In the genomic region with DNA sequence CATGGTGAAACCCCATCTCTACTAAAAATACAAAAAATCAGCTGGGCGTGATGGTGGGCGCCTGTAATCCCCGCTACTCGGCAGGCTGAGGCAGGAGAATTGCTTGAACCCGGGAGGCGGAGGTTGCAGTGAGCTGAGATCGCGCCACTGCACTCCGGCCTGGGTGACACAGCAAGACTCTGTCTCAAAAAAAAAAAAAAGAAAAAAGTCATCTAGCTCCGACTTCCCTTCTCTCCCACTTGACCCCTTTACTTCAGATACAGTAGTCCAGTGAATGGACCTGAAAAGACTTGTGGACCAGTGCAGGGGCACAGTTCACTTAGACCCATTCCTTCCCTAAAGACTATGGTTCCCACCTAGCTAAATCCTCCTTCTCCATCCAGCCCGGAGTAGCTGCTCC, we compare ENCODE assay signal across 11 cellular contexts. TPM values are rescaled to one million over a fixed set of nuclear protein-coding genes. Genes with fewer than 3 reads are reported as not detected.
A peak's percentile ranks its signal among the peaks of the same experiment; 100 is the strongest.
DNase-seq lines count a peak whose midpoint lies in the region; ATAC-seq, FAIRE-seq and TF ChIP-seq lines count a peak whose summit lies in the region.
"Not testable (repeated sequence)": the region's sequence is repeated elsewhere in the genome, so short reads cannot be mapped to it uniquely, and the experiment has no call there.
"Had no signal": no experiment of that assay in that cellular context is flagged by ENCODE, and none has a peak within 500 bp of the region (broad histone marks: within the 10 kb centered on the region; RNA-seq: fewer than 3 reads in every experiment).

No MANE protein-coding gene starts in this region.

- CTCF ChIA-PET in K562 (lab: Yijun Ruan, JAX; ENCODE audit: low intra/inter-chr PET ratio) = not testable (repeated sequence)

- not testable (repeated sequence) for TF ChIP-seq RAD21 in K562 (CRISPR knock-in tag; conservative IDR thresholded peaks at IDR 0.05 in 1 of 2, IDR thresholded peaks at IDR 0.05 in 1 of 2)

- not testable (repeated sequence) for H3K79me1 ChIP-seq in H9 (ENCODE audit: insufficient read depth, low read depth, low read length, poor library complexity, severe bottlenecking)

- H2BK120ac ChIP-seq in H9 (ENCODE audit: low read depth, low read length, poor library complexity, severe bottlenecking) = not testable (repeated sequence)

- peak overlapping the region; percentile 7; the same call in 1 of the 2 replicates for H3K4me3 ChIP-seq in WERI-Rb-1 (ENCODE audit: low read depth, low read length)
- not testable (repeated sequence) for H3K4me3 ChIP-seq in K562, neural progenitor cell

- TF ChIP-seq POLR2A in K562 (conservative IDR thresholded peaks at IDR 0.05) = not testable (repeated sequence)

- H4K8ac ChIP-seq in H9 (replicated peaks; ENCODE audit: insufficient read length, low read depth, low read length) = not testable (repeated sequence)

- H3K9me3 Mint-ChIP-seq in H9; glutamatergic neuron (ENCODE audit: unreplicated experiment); neural progenitor cell; type B pancreatic cell: not testable (repeated sequence)

- peaks cover 6 to 19% (median 7%) of the 10 kb centered on the region in 3 experiments; a peak in 5 of 7 replicates for H3K36me3 Mint-ChIP-seq in H9 (ENCODE audit: insufficient read depth in 1 of 3, low read depth in 3 of 3)
- not testable (repeated sequence) for H3K36me3 Mint-ChIP-seq in glutamatergic neuron (ENCODE audit: unreplicated experiment); type B pancreatic cell
- H3K36me3 Mint-ChIP-seq in neural progenitor cell = peaks cover 19% of the 10 kb centered on the region

- not testable (repeated sequence) for H4K91ac ChIP-seq in H9 (ENCODE audit: insufficient read length, low read depth, low read length)

- not testable (repeated sequence) for H3T11ph ChIP-seq in H9 (ENCODE audit: low read length)

- not testable (repeated sequence) for H3K4me2 ChIP-seq in H9 (ENCODE audit: insufficient read depth, insufficient read length, low read length); neural progenitor cell
- peak overlapping the region; percentile 81 for H3K4me2 ChIP-seq in K562 (ENCODE audit: insufficient read depth, low read length)

- POLR2A ChIA-PET in K562 (lab: Yijun Ruan, JAX) = interaction anchor here (1.0 to 2.9 kb wide), 4 partner anchors 8 to 209 kb away, joined by 3 to 9 read pairs (median 5); partner anchors contain the start of gene GTF2A1

- not testable (repeated sequence) for H3K27me3 ChIP-seq in H9 (ENCODE audit: insufficient read depth, low read length); WERI-Rb-1 (ENCODE audit: insufficient read depth, low read depth, severe bottlenecking); K562 (ENCODE audit: control insufficient read depth in 2 of 2, insufficient read depth in 2 of 2, low read length in 2 of 2); neural progenitor cell

- WGBS in H9 (ENCODE audit: extremely low coverage, insufficient read length, low lambda C conversion rate) = no CpG with 5 or more reads among the region's 11 CpGs
- 9% methylated on average over 6 of the region's 11 CpGs for WGBS in K562 (ENCODE audit: insufficient coverage, low coverage, missing lambda C conversion rate)

- not testable (repeated sequence) for H2BK5ac ChIP-seq in H9 (ENCODE audit: insufficient read length, low read length)

- H3K4me1 ChIP-seq in H9 (ENCODE audit: insufficient read depth, low read length) = peaks cover 14% of the 10 kb centered on the region; the same call in 1 of the 2 replicates
- peaks cover 23 to 71% of the 10 kb centered on the region in 2 experiments for H3K4me1 ChIP-seq in K562 (replicated peaks in 1 of 2; ENCODE audit: control insufficient read depth in 2 of 2, insufficient read depth in 2 of 2, low read length in 2 of 2)
- peaks cover 24% of the 10 kb centered on the region for H3K4me1 ChIP-seq in neural progenitor cell

- H2BK20ac ChIP-seq in H9 (ENCODE audit: low read depth, low read length, poor library complexity, severe bottlenecking) = not testable (repeated sequence)

- H3K27me3 Mint-ChIP-seq in H9 (ENCODE audit: low read depth); glutamatergic neuron (ENCODE audit: unreplicated experiment); neural progenitor cell (ENCODE audit: insufficient read depth, low read depth): not testable (repeated sequence)
- peaks cover 13% of the 10 kb centered on the region for H3K27me3 Mint-ChIP-seq in type B pancreatic cell

- not testable (repeated sequence) for H4K5ac ChIP-seq in H9 (ENCODE audit: insufficient read length, low read depth, low read length)

- peak; percentile 17 for ATAC-seq in K562

- not testable (repeated sequence) for H2AFZ ChIP-seq in H9 (ENCODE audit: low read length); neural progenitor cell (replicated peaks)
- peak overlapping the region; percentile 59; the same call in 1 of the 2 replicates for H2AFZ ChIP-seq in K562 (ENCODE audit: low read depth, low read length)

- H3K79me2 ChIP-seq in H9 (ENCODE audit: insufficient read depth, low read length) (peaks cover 23% of the 10 kb centered on the region; the same call in 1 of the 2 replicates), K562 (ENCODE audit: control insufficient read depth, insufficient read depth, low read length) (peaks cover 96% of the 10 kb centered on the region), neural progenitor cell (ENCODE audit: low read depth) (peaks cover 51% of the 10 kb centered on the region)

- FAIRE-seq in K562 (lab: Jason Lieb, UNC) = not testable (repeated sequence)

- not testable (repeated sequence) for H2BK15ac ChIP-seq in H9 (ENCODE audit: low read depth, low read length)

- TF ChIP-seq CTCF in H9 (conservative IDR thresholded peaks at IDR 0.05); WERI-Rb-1 (IDR thresholded peaks at IDR 0.05; ENCODE audit: low read depth, low read length); K562 (IDR thresholded peaks at IDR 0.05 in 2 of 3, conservative IDR thresholded peaks at IDR 0.05 in 1 of 3; ENCODE audit: insufficient read depth in 2 of 3, low read depth in 1 of 3, low read length in 3 of 3); glutamatergic neuron (IDR thresholded peaks at IDR 0.05; ENCODE audit: partially characterized antibody, unreplicated experiment); neural progenitor cell (IDR thresholded peaks at IDR 0.05); type B pancreatic cell (conservative IDR thresholded peaks at IDR 0.05): not testable (repeated sequence)

- not testable (repeated sequence) for H3K27ac ChIP-seq in H9 (ENCODE audit: insufficient read length, low read depth, low read length); neural progenitor cell
- peak overlapping the region; percentile 56 for H3K27ac ChIP-seq in WERI-Rb-1
- peak overlapping the region; percentile 90 for H3K27ac ChIP-seq in K562 (ENCODE audit: extremely low read depth, low read depth, low read length)

- BruUV-seq in K562 (replicated peaks; lab: Mats Ljungman, UMichigan) = not testable (repeated sequence)

- H3K4ac ChIP-seq in H9 (ENCODE audit: low read depth, low read length) = not testable (repeated sequence)

- not testable (repeated sequence) for H2AK5ac ChIP-seq in H9 (ENCODE audit: insufficient read length, low read length)

- H3K23me2 ChIP-seq in H9 (ENCODE audit: insufficient read length, low read depth, low read length, poor library complexity, severe bottlenecking) = not testable (repeated sequence)

- in situ Hi-C loops in K562 (cut with MboI) = not testable (repeated sequence)

- H3K56ac ChIP-seq in H9 (ENCODE audit: insufficient read length, low read depth, low read length) = not testable (repeated sequence)

- H3K9ac ChIP-seq in H9 (ENCODE audit: extremely low read depth, insufficient read length, low read length); neural progenitor cell: not testable (repeated sequence)
- H3K9ac ChIP-seq in K562 (ENCODE audit: insufficient read depth in 1 of 2, low read depth in 2 of 2, low read length in 2 of 2) = peak overlapping the region; percentile 43 to 75; a peak in 3 of 4 replicates

- not testable (repeated sequence) for H3K4me3 Mint-ChIP-seq in H9, neural progenitor cell, type B pancreatic cell
- H3K4me3 Mint-ChIP-seq in glutamatergic neuron (ENCODE audit: unreplicated experiment) = peak overlapping the region; percentile 88

- H3K27ac Mint-ChIP-seq in H9 (peak overlapping the region in 2 of 3 experiments; percentile 3 to 6; a peak in 2 of 7 replicates), glutamatergic neuron (ENCODE audit: unreplicated experiment) (peak overlapping the region; percentile 97), neural progenitor cell (peak overlapping the region; percentile 38), type B pancreatic cell (peak overlapping the region; percentile 75)

- H3K36me3 ChIP-seq in WERI-Rb-1 = peaks cover 32% of the 10 kb centered on the region
- peaks cover 45% of the 10 kb centered on the region for H3K36me3 ChIP-seq in K562 (ENCODE audit: control insufficient read depth, insufficient read depth, low read length)
- not testable (repeated sequence) for H3K36me3 ChIP-seq in neural progenitor cell

- H3K23ac ChIP-seq in H9 (ENCODE audit: insufficient read length, low read depth, low read length) = not testable (repeated sequence)

- not testable (repeated sequence) for H3K9me1 ChIP-seq in K562 (ENCODE audit: control insufficient read depth, insufficient read depth, low read length)

- H4K20me1 ChIP-seq in H9 (ENCODE audit: control insufficient read depth, insufficient read depth, insufficient read length); K562 (replicated peaks; ENCODE audit: control insufficient read depth, insufficient read depth, low read length): not testable (repeated sequence)
- peaks cover 15% of the 10 kb centered on the region for H4K20me1 ChIP-seq in neural progenitor cell (ENCODE audit: low read depth)

- H3K4me1 Mint-ChIP-seq in H9 (peaks cover 38 to 51% of the 10 kb centered on the region in 2 experiments), glutamatergic neuron (ENCODE audit: low read depth, unreplicated experiment) (peaks cover 58% of the 10 kb centered on the region), neural progenitor cell (peaks cover 61% of the 10 kb centered on the region), type B pancreatic cell (ENCODE audit: unreplicated experiment) (peaks cover 34% of the 10 kb centered on the region)

- H3F3A ChIP-seq in neural progenitor cell (ENCODE audit: low read depth) = peaks cover 22% of the 10 kb centered on the region

- H3K9me3 ChIP-seq in H9 (ENCODE audit: control insufficient read depth, low read depth, low read length); WERI-Rb-1 (ENCODE audit: severe bottlenecking); K562 (replicated peaks; ENCODE audit: control insufficient read depth, insufficient read depth, low read depth, low read length); neural progenitor cell (ENCODE audit: low read depth): not testable (repeated sequence)

- not testable (repeated sequence) for DNase-seq in H9; WERI-Rb-1; K562 (ENCODE audit: extremely low read depth in 1 of 4, low spot score in 3 of 4); glutamatergic neuron; neural progenitor cell (ENCODE audit: low spot score); type B pancreatic cell (ENCODE audit: extremely low spot score, unreplicated experiment)
- DNase-seq in retina = peak; percentile 31

- not testable (repeated sequence) for H3K18ac ChIP-seq in H9 (ENCODE audit: insufficient read length, low read depth, low read length)

- not testable (repeated sequence) for H3K14ac ChIP-seq in H9 (ENCODE audit: insufficient read depth, low read length)

- intact Hi-C loops in K562 (cut with micrococcal nuclease) = loop anchor here (5.0 kb wide), 2 partner anchors 127 to 207 kb away; partner anchors contain the start of gene GTF2A1

- H2BK12ac ChIP-seq in H9 (ENCODE audit: insufficient read length, low read depth, low read length) = not testable (repeated sequence)

- TF ChIP-seq EP300 in K562 (IDR thresholded peaks at IDR 0.05; ENCODE audit: low read length) = not testable (repeated sequence)

RNA-seq across cellular contexts. Expression of gene STON2, which starts 29.6 kb away (rescaled TPM):
- total RNA-seq in H9 (2021) = 56.0 and 62.9 TPM in 2 replicates
- total RNA-seq in K562 (2011; cell fraction: chromatin; rRNA removed; ENCODE audit: low replicate concordance) = 206 and 247 TPM in 2 replicates
- total RNA-seq in K562 (2011; cell fraction: nucleolus; rRNA removed) = 93.6 and 103 TPM in 2 replicates
- 120 and 144 TPM in 2 replicates for total RNA-seq in K562 (2011; cell fraction: nucleoplasm; rRNA removed)
- 54.6 and 61.6 TPM in 2 replicates for total RNA-seq in K562 (2014; rRNA removed)
- total RNA-seq in K562 (2014; rRNA removed; fragmentation: Illumina TruSeq; extraction: Trizol) = 90.6 and 106 TPM in 2 replicates
- total RNA-seq in K562 (2015; rRNA removed; fragmentation: Illumina TruSeq; extraction: Trizol) = 68.5 and 69.6 TPM in 2 replicates
- total RNA-seq in K562 (2021) = 89.4 and 99.3 TPM in 2 replicates
- polyA plus RNA-seq in K562 (2011; rRNA removed) = 53.5 and 54.6 TPM in 2 replicates
- polyA plus RNA-seq in K562 (2011; cell fraction: cytosol; rRNA removed) = 28.3 and 33.4 TPM in 2 replicates
- 48.4 and 72.1 TPM in 2 replicates for polyA plus RNA-seq in K562 (2011; cell fraction: nucleus; rRNA removed)
- 18.9 and 21.5 TPM in 2 replicates for polyA plus RNA-seq in K562 (2012)
- 24.1 and 24.8 TPM in 2 replicates for polyA plus RNA-seq in K562 (2014; fragmentation: Illumina TruSeq; extraction: Trizol)
- 10 to 100 TPM in 1 of 2 experiments, 1 to 10 TPM in 1; 7.8 to 30.2 TPM for polyA plus RNA-seq in K562 (2014; fragmentation: Nextera tagmentation; extraction: Ambion mirVana)
- 20.2 and 24.9 TPM in 2 replicates for polyA plus RNA-seq in K562 (2014; rRNA removed)
- polyA minus RNA-seq in K562 (2011; rRNA and poly(A)+ RNA removed) = 207 and 259 TPM in 2 replicates
- 91.1 and 132 TPM in 2 replicates for polyA minus RNA-seq in K562 (2011; cell fraction: cytosol; rRNA and poly(A)+ RNA removed)
- polyA minus RNA-seq in K562 (2011; cell fraction: nucleus; rRNA and poly(A)+ RNA removed) = 127 and 151 TPM in 2 replicates
- total RNA-seq in glutamatergic neuron (ENCODE audit: unreplicated experiment) = 278 TPM
- total RNA-seq in neural progenitor cell (ENCODE audit: low replicate concordance) = 25.0 and 31.1 TPM in 2 replicates
- total RNA-seq in type B pancreatic cell (ENCODE audit: low replicate concordance) = 40.4 and 105 TPM in 2 replicates
- total RNA-seq: B cell; CD4-positive, alpha-beta T cell; CD8-positive, alpha-beta T cell had no signal
- polyA plus RNA-seq: BJ had no signal

Comparison
In these comparisons a context has a peak if more than half of its experiments do, and no peak if none do; other contexts are left out.
1. H3K27ac Mint-ChIP-seq: peak in every context shown above with its lines; median percentile 97 in glutamatergic neuron; 75 in type B pancreatic cell; 38 in neural progenitor cell; 4 in H9.